In genomic region chr7:70835658-70836057, GRCh38 we compare ENCODE assay signal across 28 cellular contexts.
"Had no signal": no experiment of that assay in that cellular context is flagged by ENCODE, and none has a peak within 500 bp of the region (broad histone marks: within the 10 kb centered on the region; RNA-seq: fewer than 3 reads in every experiment).

No MANE protein-coding gene starts in this region.

- H3K9ac ChIP-seq: neural progenitor cell had no signal

- ATAC-seq: heart right ventricle; naive thymus-derived CD4-positive, alpha-beta T cell; psoas muscle; right cardiac atrium; stimulated activated memory B cell treated with anti-CD40 and anti-IgM and Interleukin-4, amounts not matched to agents 10 μg/mL and 1 μg/mL and 100 μg/mL, for 72 hours; stimulated activated naive CD8-positive, alpha-beta T cell treated with anti-CD3 and anti-CD28 coated beads, Interleukin-15, Interleukin-2, amounts not matched to agents 100 U/mL and 50 U/mL, for 24 hours had no signal

- DNase-seq: dermis blood vessel endothelial cell; effector memory CD4-positive, alpha-beta T cell; esophagus squamous epithelium; foreskin melanocyte; glutamatergic neuron; heart right ventricle; hippocampal formation; mesenchymal stem cell; midbrain; naive thymus-derived CD4-positive, alpha-beta T cell; nucleus accumbens; ovary; posterior cingulate gyrus; psoas muscle; right cardiac atrium; sigmoid colon; stimulated activated CD4-positive, alpha-beta T cell treated with anti-CD3 and anti-CD28 coated beads, Interleukin-2, amount 100 ng/mL, for 24 hours; stimulated activated CD4-positive, alpha-beta T cell treated with anti-CD3 and anti-CD28 coated beads, Interleukin-4, amount 100 ng/mL, for 24 hours; stimulated activated naive CD8-positive, alpha-beta T cell treated with anti-CD3 and anti-CD28 coated beads, Interleukin-15, Interleukin-2, amounts not matched to agents 100 U/mL and 50 U/mL, for 24 hours; substantia nigra; testis; tibial artery had no signal

- H3K4me2 ChIP-seq: neural progenitor cell had no signal

- H3K27me3 ChIP-seq: neural progenitor cell, ovary, testis had no signal

- H3K4me3 Mint-ChIP-seq: naive thymus-derived CD4-positive, alpha-beta T cell; nephron; neural progenitor cell; stimulated activated memory B cell treated with anti-CD40 and anti-IgM and Interleukin-4, amounts not matched to agents 10 μg/mL and 1 μg/mL and 100 μg/mL, for 72 hours; type B pancreatic cell had no signal

- H3K36me3 ChIP-seq: esophagus squamous epithelium, heart right ventricle, neural progenitor cell, ovary, sigmoid colon, tibial artery had no signal

- H3K27ac ChIP-seq: coronary artery, esophagus squamous epithelium, heart right ventricle, neural progenitor cell, ovary, psoas muscle, sigmoid colon, testis, tibial artery had no signal

- H3K4me1 Mint-ChIP-seq: naive thymus-derived CD4-positive, alpha-beta T cell; nephron; neural progenitor cell; stimulated activated memory B cell treated with anti-CD40 and anti-IgM and Interleukin-4, amounts not matched to agents 10 μg/mL and 1 μg/mL and 100 μg/mL, for 72 hours had no signal

- H3K27ac Mint-ChIP-seq: naive thymus-derived CD4-positive, alpha-beta T cell; nephron; neural progenitor cell; stimulated activated memory B cell treated with anti-CD40 and anti-IgM and Interleukin-4, amounts not matched to agents 10 μg/mL and 1 μg/mL and 100 μg/mL, for 72 hours; type B pancreatic cell had no signal

- H3K4me1 ChIP-seq: esophagus squamous epithelium, heart right ventricle, psoas muscle, sigmoid colon, testis, tibial artery had no signal

- H3K4me3 ChIP-seq: coronary artery, esophagus squamous epithelium, heart right ventricle, lung, neural progenitor cell, ovary, psoas muscle, sigmoid colon, testis, tibial artery had no signal

- H3K36me3 Mint-ChIP-seq: naive thymus-derived CD4-positive, alpha-beta T cell; neural progenitor cell; stimulated activated memory B cell treated with anti-CD40 and anti-IgM and Interleukin-4, amounts not matched to agents 10 μg/mL and 1 μg/mL and 100 μg/mL, for 72 hours; type B pancreatic cell had no signal

- H3K9me3 ChIP-seq: esophagus squamous epithelium, ovary, psoas muscle, sigmoid colon, testis, tibial artery had no signal
